Comparison of ENCODE assay signal across 16 cellular contexts in the genomic region with DNA sequence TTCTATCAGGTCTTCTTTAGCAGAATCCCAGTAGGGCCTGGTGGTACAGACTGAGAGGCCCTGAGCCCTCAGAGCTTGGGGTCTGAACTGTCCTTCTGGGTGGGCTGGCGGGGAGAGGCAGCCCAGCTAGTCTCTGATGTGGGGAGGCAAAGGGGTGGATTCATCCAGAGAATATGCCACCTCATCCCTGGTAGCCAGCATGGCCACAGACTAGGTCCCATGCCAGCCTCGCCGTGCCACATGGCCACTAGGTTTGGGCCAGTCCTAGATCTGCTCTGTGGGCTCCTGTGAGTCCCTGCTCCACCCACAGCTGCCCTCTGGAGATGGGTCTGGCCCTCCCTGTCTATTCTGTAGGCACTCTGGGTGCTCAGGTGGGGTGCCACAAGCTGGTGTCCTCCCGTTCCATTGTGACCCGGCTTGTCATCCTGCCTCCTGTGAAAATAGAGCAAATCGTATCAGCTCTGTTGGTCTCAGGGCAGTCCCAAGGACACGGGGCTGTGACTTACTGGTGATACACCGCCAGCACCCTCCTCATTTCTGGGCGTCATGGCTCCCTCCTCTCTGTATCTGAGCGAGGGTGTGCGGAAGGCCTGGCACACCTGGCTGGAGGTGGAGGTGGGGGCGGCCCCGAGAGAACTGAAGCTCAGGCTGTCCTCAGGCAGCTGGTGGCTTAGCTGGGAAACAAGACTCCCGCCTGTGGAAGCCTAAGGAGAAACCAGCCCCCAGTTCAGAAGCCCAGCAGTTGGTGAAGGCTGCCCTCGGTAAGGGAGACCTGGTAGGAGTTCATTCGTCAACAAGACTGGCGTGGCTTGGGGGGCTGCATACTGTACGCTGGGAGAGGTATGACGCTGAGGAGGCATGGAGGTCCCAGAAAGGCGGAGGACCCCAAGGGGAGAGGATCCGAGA. TPM values are rescaled to one million over a fixed set of nuclear protein-coding genes. Genes with fewer than 3 reads are reported as not detected.
DNase-seq lines count a peak whose midpoint lies in the region; ATAC-seq and TF ChIP-seq lines count a peak whose summit lies in the region.
"Had no signal": no experiment of that assay in that cellular context is flagged by ENCODE, and none has a peak within 500 bp of the region (broad histone marks: within the 10 kb centered on the region; RNA-seq: fewer than 3 reads in every experiment).

No MANE protein-coding gene starts in this region.

- H3K27ac Mint-ChIP-seq in mesothelial cell of epicardium = peak overlapping the region; percentile 92

- intact Hi-C loops in colonic mucosa (cut with DNase I) = no loop called here

- no peak for DNase-seq in NT2/D1 (ENCODE audit: low read depth, low spot score)
- no peak for DNase-seq in colonic mucosa
- no peak for DNase-seq in mesothelial cell of epicardium (ENCODE audit: low spot score in 2 of 2, unreplicated experiment in 2 of 2)
- DNase-seq in substantia nigra (lab: John Stamatoyannopoulos, UW) = no peak
- no peak for DNase-seq in SIG-M5 treated with dmso at 0.1 percent for 504 hours (lab: John Stamatoyannopoulos, UW; ENCODE audit: unreplicated experiment)
- DNase-seq: CD8-positive, alpha-beta memory T cell; effector memory CD4-positive, alpha-beta T cell; GF-D8; left lung; NCI-H526 treated with DMSO at 0.1 percent for 48 hours; SJCRH30; WERI-Rb-1 had no signal

- H3K4me3 ChIP-seq in NT2/D1 (ENCODE audit: insufficient read length, low read depth) (no peak overlapping the region), colonic mucosa (no peak overlapping the region)
- H3K4me3 ChIP-seq: left lung, SJCRH30 had no signal

- H3K27me3 Mint-ChIP-seq in mesothelial cell of epicardium (ENCODE audit: low read depth) = no peaks in the 10 kb centered on the region

- no peaks in the 10 kb centered on the region for H3K9me3 Mint-ChIP-seq in mesothelial cell of epicardium
- H3K9me3 Mint-ChIP-seq: CD8-positive, alpha-beta memory T cell had no signal

- no peaks in the 10 kb centered on the region for H3K9me3 ChIP-seq in NT2/D1 (ENCODE audit: insufficient read depth, low read length)
- H3K9me3 ChIP-seq in colonic mucosa = no peaks in the 10 kb centered on the region
- H3K9me3 ChIP-seq: left lung, SJCRH30 had no signal

- no peak for TF ChIP-seq CTCF in colonic mucosa (IDR thresholded peaks at IDR 0.05)
- no peak for TF ChIP-seq CTCF in mesothelial cell of epicardium (IDR thresholded peaks at IDR 0.05; ENCODE audit: unreplicated experiment)

- H3K4me3 Mint-ChIP-seq in mesothelial cell of epicardium = no peak overlapping the region
- H3K4me3 Mint-ChIP-seq: CD8-positive, alpha-beta memory T cell had no signal

- H3K27ac ChIP-seq in colonic mucosa = peak overlapping the region; percentile 84
- H3K27ac ChIP-seq in substantia nigra (ENCODE audit: low read depth, low read length, poor library complexity, severe bottlenecking) = peak overlapping the region; percentile 56
- H3K27ac ChIP-seq: KMS-11, SJCRH30, WERI-Rb-1 had no signal

- no peak for ATAC-seq in HG03342 (IDR thresholded peaks at IDR 0.05; ENCODE audit: unreplicated experiment)
- no peak for ATAC-seq in GM19397 (IDR thresholded peaks at IDR 0.05; ENCODE audit: unreplicated experiment)
- no peak for ATAC-seq in GM18517 (IDR thresholded peaks at IDR 0.05; ENCODE audit: unreplicated experiment)

- H3K27me3 ChIP-seq in NT2/D1 (ENCODE audit: insufficient read depth, insufficient read length) (no peaks in the 10 kb centered on the region), colonic mucosa (no peaks in the 10 kb centered on the region)
- H3K27me3 ChIP-seq: left lung, SJCRH30 had no signal

- H3K36me3 ChIP-seq in NT2/D1 (ENCODE audit: insufficient read depth, insufficient read length, low read length) (peaks cover 5% of the 10 kb centered on the region), colonic mucosa (no peaks in the 10 kb centered on the region)
- H3K36me3 ChIP-seq: left lung, SJCRH30, WERI-Rb-1 had no signal

- peaks cover 14% of the 10 kb centered on the region for H3K4me1 ChIP-seq in NT2/D1 (ENCODE audit: insufficient read depth, insufficient read length)
- peaks cover 37% of the 10 kb centered on the region for H3K4me1 ChIP-seq in colonic mucosa
- H3K4me1 ChIP-seq: SJCRH30 had no signal

- H3K4me1 Mint-ChIP-seq in mesothelial cell of epicardium = peaks cover 75% of the 10 kb centered on the region
- H3K4me1 Mint-ChIP-seq: CD8-positive, alpha-beta memory T cell had no signal

- no peaks in the 10 kb centered on the region for H3K36me3 Mint-ChIP-seq in mesothelial cell of epicardium
- H3K36me3 Mint-ChIP-seq: CD8-positive, alpha-beta memory T cell had no signal

- H3K9ac ChIP-seq in NT2/D1 (ENCODE audit: insufficient read length, low read depth) = peak overlapping the region; percentile 10
- peak overlapping the region; percentile 37 to 86 for H3K9ac ChIP-seq in colonic mucosa (ENCODE audit: low read depth in 2 of 2, low read length in 2 of 2)
- H3K9ac ChIP-seq: KMS-11 had no signal

RNA-seq across cellular contexts. Expression of a gene that starts 33.3 kb away (rescaled TPM):
- total RNA-seq in colonic mucosa (10 to 100 TPM; 18.4 to 18.5 TPM), mesothelial cell of epicardium (84.8 to 91.5 TPM (median 85.7 TPM) in 3 replicates)
